Comparison of ENCODE assay signal across 8 cellular contexts in the genomic region with DNA sequence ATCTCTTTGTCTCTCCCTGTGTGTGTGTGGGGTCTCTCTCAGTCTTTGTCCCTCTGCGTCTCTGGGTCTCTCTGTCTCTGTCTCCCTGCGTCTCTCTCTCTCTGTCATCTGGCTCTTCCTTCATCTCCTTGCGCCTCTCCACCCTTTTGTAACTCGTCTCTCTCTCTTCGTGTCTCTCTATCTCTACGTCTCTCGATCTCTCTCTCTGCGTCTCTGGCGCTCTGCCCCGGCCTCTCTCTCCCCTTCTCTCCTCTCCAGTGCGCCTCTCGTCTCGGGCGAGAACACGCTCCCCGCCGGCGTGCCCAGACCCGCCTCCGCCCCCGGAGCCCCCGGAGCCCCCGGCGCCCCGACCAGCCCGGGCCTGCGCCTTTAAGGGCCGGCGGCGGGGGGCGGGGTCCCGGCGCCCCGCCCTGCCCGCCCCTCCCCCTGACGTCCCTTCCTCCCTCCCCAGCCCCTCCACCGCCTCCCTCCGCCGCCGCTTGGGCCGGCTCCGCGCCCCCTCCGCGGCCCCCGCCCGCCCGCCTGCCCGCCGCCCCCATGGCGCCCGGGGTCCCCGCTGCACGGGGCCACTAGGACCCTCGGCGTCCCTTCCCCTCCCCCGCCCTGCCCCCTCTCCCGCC. TPM values are rescaled to one million over a fixed set of nuclear protein-coding genes. Genes with fewer than 3 reads are reported as not detected.
DNase-seq lines count a peak whose midpoint lies in the region; ATAC-seq and TF ChIP-seq lines count a peak whose summit lies in the region.

A gene (plus strand): TSS at position 440 of the 620 bp plus-strand sequence. CDS start 318 bp downstream, outside the sequence.

- CTCF ChIA-PET in Calu3 (lab: Charles Lee) (no interaction called here), RWPE1 (lab: Yijun Ruan, JAX) (interaction anchor here (0.6 to 0.9 kb wide), 3 partner anchors 19 to 284 kb away, joined by 3 to 4 read pairs (median 3); no protein-coding TSS in a partner anchor)

- peaks cover 31 to 53% (median 47%) of the 10 kb centered on the region in 4 donors for H3K4me1 ChIP-seq in stomach

- WGBS in stomach, 5 donors = 0 to 3% (median 0%) methylated on average over 18 to 53 of the region's 58 CpGs

- H3K9me3 ChIP-seq in stomach = no peaks in the 10 kb centered on the region

- H3K9me3 Mint-ChIP-seq in Calu3 (ENCODE audit: low read depth, unreplicated experiment) = no peaks in the 10 kb centered on the region
- no peaks in the 10 kb centered on the region for H3K9me3 Mint-ChIP-seq in nephron progenitor cell

- peak; percentile 52 for DNase-seq in Calu3
- peak; percentile 59 for DNase-seq in HT-29 (ENCODE audit: low spot score)
- DNase-seq in RWPE1 (ENCODE audit: low spot score) = peak; percentile 89
- DNase-seq in activated T-helper 9 cell treated with anti-CD3 and anti-CD28 coated beads, Interleukin-2, amount 50 U/mL, for 16 hours (ENCODE audit: low read depth) = peak; percentile 39
- peak; percentile 53 for DNase-seq in fibroblast of villous mesenchyme (ENCODE audit: low read depth)
- peak; percentile 75 for DNase-seq in nephron progenitor cell
- DNase-seq in stomach = peak; percentile 51

- no peak for TF ChIP-seq EP300 in stomach (IDR thresholded peaks at IDR 0.05)

- H3K4me1 Mint-ChIP-seq in Calu3 (ENCODE audit: low read depth, unreplicated experiment) (peaks cover 32% of the 10 kb centered on the region), nephron progenitor cell (peaks cover 47% of the 10 kb centered on the region)

- H3K27ac Mint-ChIP-seq in Calu3 (ENCODE audit: unreplicated experiment) = peak within 1 kb of the TSS; percentile 54
- no peak within 1 kb of the TSS for H3K27ac Mint-ChIP-seq in nephron progenitor cell

- H3K36me3 Mint-ChIP-seq in Calu3 (ENCODE audit: insufficient read depth, unreplicated experiment) (peaks cover 28% of the 10 kb centered on the region), nephron progenitor cell (ENCODE audit: low read depth) (no peaks in the 10 kb centered on the region)

- H3K4me3 Mint-ChIP-seq in Calu3 (ENCODE audit: low read depth, unreplicated experiment) = peak within 1 kb of the TSS; percentile 88
- peak within 1 kb of the TSS; percentile 95 for H3K4me3 Mint-ChIP-seq in nephron progenitor cell

- no peak for TF ChIP-seq POLR2A in stomach (IDR thresholded peaks at IDR 0.05)

- H3K36me3 ChIP-seq in stomach = no peaks in the 10 kb centered on the region

- H3K27me3 ChIP-seq in stomach = no peaks in the 10 kb centered on the region

- TF ChIP-seq CTCF in Calu3 (IDR thresholded peaks at IDR 0.05; ENCODE audit: unreplicated experiment) (no peak), RWPE1 (conservative IDR thresholded peaks at IDR 0.05; ENCODE audit: low read depth) (no peak), fibroblast of villous mesenchyme (IDR thresholded peaks at IDR 0.05; ENCODE audit: insufficient read depth, low read depth, low read length) (no peak), nephron progenitor cell (IDR thresholded peaks at IDR 0.05) (no peak), stomach (IDR thresholded peaks at IDR 0.05) (no peak)

- peak within 1 kb of the TSS; percentile 89 for H3K4me3 ChIP-seq in fibroblast of villous mesenchyme (ENCODE audit: low read depth, low read length)
- H3K4me3 ChIP-seq in stomach = peak within 1 kb of the TSS; percentile 87 to 96 (median 94)

- no peak for ATAC-seq in GM19351 (IDR thresholded peaks at IDR 0.05; ENCODE audit: unreplicated experiment)

- intact Hi-C loops in Calu3 (cut with micrococcal nuclease; ENCODE audit: unreplicated experiment) (no loop called here), stomach (cut with DNase I; ENCODE audit: low total_unique reads) (no loop called here)

- POLR2A ChIA-PET in RWPE1 (lab: Yijun Ruan, JAX; ENCODE audit: low non-redundant PET) = no interaction called here

- peaks cover 19% of the 10 kb centered on the region for H3K27me3 Mint-ChIP-seq in Calu3 (ENCODE audit: unreplicated experiment)
- H3K27me3 Mint-ChIP-seq in nephron progenitor cell (ENCODE audit: low read depth, poor library complexity) = peaks cover 21% of the 10 kb centered on the region

- peak within 1 kb of the TSS; percentile 78 for H3K27ac ChIP-seq in RWPE1
- peak within 1 kb of the TSS; percentile 44 to 92 (median 84) for H3K27ac ChIP-seq in stomach

- BruUV-seq in Calu3 (replicated peaks; lab: Mats Ljungman, UMichigan) = no TSS peak

RNA-seq across cellular contexts. Expression of the gene that starts here (rescaled TPM):
- total RNA-seq in Calu3 (2022) (45.9 and 50.3 TPM in 2 replicates), fibroblast of villous mesenchyme (14.2 and 16.8 TPM in 2 replicates), stomach (100 to 1,000 TPM in 1 of 5 donors, 10 to 100 TPM in 3, 1 to 10 TPM in 1; 8.8 to 120 (median 21.8) TPM)
- total RNA-seq in HT-29 (2014; rRNA removed; shearing (Covaris generic)) = 8.3 and 9.5 TPM in 2 replicates
- 10 to 100 TPM; 12.6 to 16.2 (median 14.6) TPM for polyA plus RNA-seq in stomach

Comparison
In these comparisons a context has a peak if more than half of its experiments do, and no peak if none do; other contexts are left out.
1. DNase-seq: peak in every context shown above with its lines; median percentile 89 in RWPE1; 75 in nephron progenitor cell; 59 in HT-29; 53 in fibroblast of villous mesenchyme; 52 in Calu3; 51 in stomach; 39 in activated T-helper 9 cell treated with anti-CD3 and anti-CD28 coated beads, Interleukin-2, amount 50 U/mL, for 16 hours.